Comparison of ENCODE assay signal across 1 cellular context in the genomic region with DNA sequence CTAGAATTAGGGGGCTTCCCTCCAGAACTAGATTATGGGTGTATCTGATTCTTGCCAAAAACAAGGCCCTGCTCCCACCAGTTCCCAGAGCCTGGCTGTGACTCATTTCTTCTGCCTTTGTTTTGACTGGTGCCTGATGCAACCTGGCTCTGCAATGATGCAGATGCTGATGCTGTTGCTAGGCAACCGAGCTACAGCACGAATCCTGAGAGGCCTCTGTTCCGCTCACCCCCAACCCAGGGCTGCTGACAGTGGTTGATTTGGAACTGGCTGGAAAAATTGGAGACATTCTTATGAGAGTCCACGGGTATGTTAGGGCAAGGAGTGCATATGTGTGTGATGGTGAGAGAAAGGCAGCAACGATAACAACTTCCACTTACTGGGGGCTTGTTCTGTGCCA.
TF ChIP-seq lines count a peak whose summit lies in the region.

No MANE protein-coding gene starts in this region.

TF ChIP-seq in K562, 482 proteins besides CTCF, POLR2A, EP300 and RAD21 (continued from another document):
- TF ChIP-seq, protein P1, sequence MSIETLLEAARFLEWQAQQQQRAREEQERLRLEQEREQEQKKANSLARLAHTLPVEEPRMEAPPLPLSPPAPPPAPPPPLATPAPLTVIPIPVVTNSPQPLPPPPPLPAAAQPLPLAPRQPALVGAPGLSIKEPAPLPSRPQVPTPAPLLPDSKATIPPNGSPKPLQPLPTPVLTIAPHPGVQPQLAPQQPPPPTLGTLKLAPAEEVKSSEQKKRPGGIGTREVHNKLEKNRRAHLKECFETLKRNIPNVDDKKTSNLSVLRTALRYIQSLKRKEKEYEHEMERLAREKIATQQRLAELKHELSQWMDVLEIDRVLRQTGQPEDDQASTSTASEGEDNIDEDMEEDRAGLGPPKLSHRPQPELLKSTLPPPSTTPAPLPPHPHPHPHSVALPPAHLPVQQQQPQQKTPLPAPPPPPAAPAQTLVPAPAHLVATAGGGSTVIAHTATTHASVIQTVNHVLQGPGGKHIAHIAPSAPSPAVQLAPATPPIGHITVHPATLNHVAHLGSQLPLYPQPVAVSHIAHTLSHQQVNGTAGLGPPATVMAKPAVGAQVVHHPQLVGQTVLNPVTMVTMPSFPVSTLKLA (conservative IDR thresholded peaks at IDR 0.05): no peak
- TF ChIP-seq RHOXF2B (CRISPR knock-in tag; conservative IDR thresholded peaks at IDR 0.05) (no peak), ZBED1 (IDR thresholded peaks at IDR 0.05) (no peak), NONO (IDR thresholded peaks at IDR 0.05; ENCODE audit: low read depth in 2 of 2, low read length in 1 of 2) (no peak), TBP (optimal IDR thresholded peaks at IDR 0.05; ENCODE audit: low read depth, low read length) (no peak), SRSF9 (IDR thresholded peaks at IDR 0.05; ENCODE audit: borderline replicate concordance, low read depth, low read length) (no peak), E2F4 (CRISPR knock-in tag; IDR thresholded peaks at IDR 0.05; ENCODE audit: low read depth) (no peak), CEBPG (CRISPR knock-in tag; IDR thresholded peaks at IDR 0.05) (0 out of 2 replicates have a peak, but pooled peaks have one; percentile 28), CEBPG (tag; conservative IDR thresholded peaks at IDR 0.05 in 1 of 2, IDR thresholded peaks at IDR 0.05 in 1 of 2) (peak in 1 of 2 experiments; percentile 48; a peak in 1 of 4 replicates), ZNF707 (CRISPR knock-in tag; conservative IDR thresholded peaks at IDR 0.05) (no peak), CBX1 (IDR thresholded peaks at IDR 0.05; ENCODE audit: low read depth) (no peak), CBFA2T3 (IDR thresholded peaks at IDR 0.05) (no peak), ETV5 (CRISPR knock-in tag; IDR thresholded peaks at IDR 0.05; ENCODE audit: low read depth) (no peak), ARHGAP35 (IDR thresholded peaks at IDR 0.05; ENCODE audit: partially characterized antibody) (no peak), ESRRB (CRISPR knock-in tag; IDR thresholded peaks at IDR 0.05; ENCODE audit: borderline replicate concordance) (no peak), NFXL1 (CRISPR knock-in tag; IDR thresholded peaks at IDR 0.05) (no peak), RFX1 (IDR thresholded peaks at IDR 0.05) (peak; percentile 92), ZNF282 (CRISPR knock-in tag; IDR thresholded peaks at IDR 0.05) (no peak), CTBP1 (IDR thresholded peaks at IDR 0.05; ENCODE audit: borderline replicate concordance) (peak; percentile 59; the same call in 1 of the 2 replicates), KDM1A (IDR thresholded peaks at IDR 0.05) (0 out of 4 replicates have a peak, but pooled peaks of 1 of the 2 experiments have one; percentile 26), NKRF (IDR thresholded peaks at IDR 0.05; ENCODE audit: borderline replicate concordance) (no peak), RCOR1 (IDR thresholded peaks at IDR 0.05; ENCODE audit: borderline replicate concordance in 1 of 2, low read depth in 2 of 2, low read length in 2 of 2) (peak in 1 of 2 experiments; percentile 79; a peak in 2 of 4 replicates), ZNF445 (CRISPR knock-in tag; IDR thresholded peaks at IDR 0.05; ENCODE audit: low read depth) (no peak), ZNF668 (CRISPR knock-in tag; IDR thresholded peaks at IDR 0.05) (no peak), NR1H2 (CRISPR knock-in tag; IDR thresholded peaks at IDR 0.05) (no peak), ESRRA (IDR thresholded peaks at IDR 0.05; ENCODE audit: borderline replicate concordance, low read depth) (no peak)
- TF ChIP-seq, protein P2, sequence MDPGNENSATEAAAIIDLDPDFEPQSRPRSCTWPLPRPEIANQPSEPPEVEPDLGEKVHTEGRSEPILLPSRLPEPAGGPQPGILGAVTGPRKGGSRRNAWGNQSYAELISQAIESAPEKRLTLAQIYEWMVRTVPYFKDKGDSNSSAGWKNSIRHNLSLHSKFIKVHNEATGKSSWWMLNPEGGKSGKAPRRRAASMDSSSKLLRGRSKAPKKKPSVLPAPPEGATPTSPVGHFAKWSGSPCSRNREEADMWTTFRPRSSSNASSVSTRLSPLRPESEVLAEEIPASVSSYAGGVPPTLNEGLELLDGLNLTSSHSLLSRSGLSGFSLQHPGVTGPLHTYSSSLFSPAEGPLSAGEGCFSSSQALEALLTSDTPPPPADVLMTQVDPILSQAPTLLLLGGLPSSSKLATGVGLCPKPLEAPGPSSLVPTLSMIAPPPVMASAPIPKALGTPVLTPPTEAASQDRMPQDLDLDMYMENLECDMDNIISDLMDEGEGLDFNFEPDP (CRISPR knock-in tag; IDR thresholded peaks at IDR 0.05): no peak
- TF ChIP-seq, protein P3, sequence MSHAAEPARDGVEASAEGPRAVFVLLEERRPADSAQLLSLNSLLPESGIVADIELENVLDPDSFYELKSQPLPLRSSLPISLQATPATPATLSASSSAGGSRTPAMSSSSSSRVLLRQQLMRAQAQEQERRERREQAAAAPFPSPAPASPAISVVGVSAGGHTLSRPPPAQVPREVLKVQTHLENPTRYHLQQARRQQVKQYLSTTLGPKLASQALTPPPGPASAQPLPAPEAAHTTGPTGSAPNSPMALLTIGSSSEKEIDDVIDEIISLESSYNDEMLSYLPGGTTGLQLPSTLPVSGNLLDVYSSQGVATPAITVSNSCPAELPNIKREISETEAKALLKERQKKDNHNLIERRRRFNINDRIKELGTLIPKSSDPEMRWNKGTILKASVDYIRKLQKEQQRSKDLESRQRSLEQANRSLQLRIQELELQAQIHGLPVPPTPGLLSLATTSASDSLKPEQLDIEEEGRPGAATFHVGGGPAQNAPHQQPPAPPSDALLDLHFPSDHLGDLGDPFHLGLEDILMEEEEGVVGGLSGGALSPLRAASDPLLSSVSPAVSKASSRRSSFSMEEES (CRISPR knock-in tag; IDR thresholded peaks at IDR 0.05): no peak
- TF ChIP-seq, protein P4, sequence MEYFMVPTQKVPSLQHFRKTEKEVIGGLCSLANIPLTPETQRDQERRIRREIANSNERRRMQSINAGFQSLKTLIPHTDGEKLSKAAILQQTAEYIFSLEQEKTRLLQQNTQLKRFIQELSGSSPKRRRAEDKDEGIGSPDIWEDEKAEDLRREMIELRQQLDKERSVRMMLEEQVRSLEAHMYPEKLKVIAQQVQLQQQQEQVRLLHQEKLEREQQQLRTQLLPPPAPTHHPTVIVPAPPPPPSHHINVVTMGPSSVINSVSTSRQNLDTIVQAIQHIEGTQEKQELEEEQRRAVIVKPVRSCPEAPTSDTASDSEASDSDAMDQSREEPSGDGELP (CRISPR knock-in tag; IDR thresholded peaks at IDR 0.05; ENCODE audit: borderline replicate concordance): no peak
- TF ChIP-seq, protein P5, sequence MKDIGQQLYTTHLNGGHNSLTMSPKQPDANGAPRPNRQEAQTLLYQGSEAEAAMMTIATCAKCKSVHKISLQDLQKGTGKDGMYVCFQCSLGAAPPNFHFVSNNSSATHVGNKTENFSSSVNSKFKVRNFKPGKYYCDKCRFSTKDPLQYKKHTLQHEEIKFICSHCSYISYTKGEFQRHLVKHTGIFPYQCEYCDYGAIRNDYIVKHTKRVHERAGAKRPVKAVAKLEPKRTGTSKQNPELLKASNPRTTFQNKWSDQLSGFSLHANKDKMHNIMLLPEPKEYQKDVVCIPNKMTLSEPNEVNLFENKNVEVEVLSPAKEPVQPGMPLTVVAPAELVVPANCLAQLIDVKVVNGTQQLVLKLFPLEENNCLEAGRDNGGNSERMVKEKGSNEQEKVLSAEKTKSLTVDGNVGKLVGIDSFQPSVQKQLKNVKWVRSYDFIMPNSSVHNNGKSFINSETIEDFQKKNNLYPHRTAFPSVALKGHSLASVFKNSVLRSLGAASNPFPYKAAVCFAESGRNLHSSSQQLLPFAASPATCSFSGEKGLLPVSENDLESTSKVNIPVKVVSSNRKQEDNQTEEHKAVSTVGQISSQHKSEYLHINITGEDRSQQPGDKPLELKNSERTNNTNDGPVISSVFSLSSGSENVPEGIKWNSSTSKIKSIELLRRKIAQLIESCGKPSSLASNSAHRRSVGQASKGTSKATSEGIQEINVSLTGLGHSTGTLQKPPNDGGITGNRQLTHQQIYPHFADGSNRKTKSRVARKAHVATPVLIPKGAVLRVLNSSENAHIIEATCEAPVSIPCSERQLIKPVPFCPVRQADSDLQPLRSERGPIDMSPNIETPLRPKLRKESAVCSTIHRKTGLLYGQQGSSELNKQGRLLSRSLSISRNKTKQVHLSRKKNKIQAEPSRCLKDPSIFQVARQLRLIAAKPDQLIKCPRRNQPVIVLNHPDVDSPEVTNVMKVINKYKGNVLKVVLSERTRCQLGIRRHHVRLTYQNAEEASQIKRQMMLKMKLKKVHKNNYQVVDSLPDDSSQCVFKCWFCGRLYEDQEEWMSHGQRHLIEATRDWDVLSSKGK (CRISPR knock-in tag; IDR thresholded peaks at IDR 0.05): no peak
- TF ChIP-seq, protein P6, sequence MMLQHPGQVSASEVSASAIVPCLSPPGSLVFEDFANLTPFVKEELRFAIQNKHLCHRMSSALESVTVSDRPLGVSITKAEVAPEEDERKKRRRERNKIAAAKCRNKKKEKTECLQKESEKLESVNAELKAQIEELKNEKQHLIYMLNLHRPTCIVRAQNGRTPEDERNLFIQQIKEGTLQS (IDR thresholded peaks at IDR 0.05): 0 out of 2 replicates have a peak, but pooled peaks have one; percentile 19
- TF ChIP-seq, protein P6 (CRISPR knock-in tag; conservative IDR thresholded peaks at IDR 0.05): no peak
- TF ChIP-seq, protein P7, sequence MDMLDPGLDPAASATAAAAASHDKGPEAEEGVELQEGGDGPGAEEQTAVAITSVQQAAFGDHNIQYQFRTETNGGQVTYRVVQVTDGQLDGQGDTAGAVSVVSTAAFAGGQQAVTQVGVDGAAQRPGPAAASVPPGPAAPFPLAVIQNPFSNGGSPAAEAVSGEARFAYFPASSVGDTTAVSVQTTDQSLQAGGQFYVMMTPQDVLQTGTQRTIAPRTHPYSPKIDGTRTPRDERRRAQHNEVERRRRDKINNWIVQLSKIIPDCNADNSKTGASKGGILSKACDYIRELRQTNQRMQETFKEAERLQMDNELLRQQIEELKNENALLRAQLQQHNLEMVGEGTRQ (CRISPR knock-in tag; IDR thresholded peaks at IDR 0.05): no peak
